In genomic region chr2:55923091-55923977, GRCh38 we compare ENCODE assay signal across 9 cellular contexts. TPM values are rescaled to one million over a fixed set of nuclear protein-coding genes. Genes with fewer than 3 reads are reported as not detected.
A peak's percentile ranks its signal among the peaks of the same experiment; 100 is the strongest.
DNase-seq lines count a peak whose midpoint lies in the region; ATAC-seq, FAIRE-seq and TF ChIP-seq lines count a peak whose summit lies in the region.
"Had no signal": no experiment of that assay in that cellular context is flagged by ENCODE, and none has a peak within 500 bp of the region (broad histone marks: within the 10 kb centered on the region; RNA-seq: fewer than 3 reads in every experiment).

Gene EFEMP1 (minus strand): TSS chr2:55923782. CDS start chr2:55922440, 1,342 bp downstream.

- H3K27ac ChIP-seq in HUES64 (ENCODE audit: low read depth, low read length), result no peak within 1 kb of the TSS

- CTCF ChIA-PET in activated CD4-positive, alpha-beta T cell treated with anti-CD3 and anti-CD28 coated beads for 36 hours (lab: Charles Lee), result interaction anchor here (0.5 to 0.7 kb wide), 3 partner anchors 17 to 72 kb away, joined by 3 to 4 read pairs (median 3); no protein-coding TSS in a partner anchor

- no peak for ATAC-seq in activated CD4-positive, alpha-beta T cell treated with anti-CD3 and anti-CD28 coated beads for 36 hours

- H3K36me3 Mint-ChIP-seq in activated CD4-positive, alpha-beta T cell treated with anti-CD3 and anti-CD28 coated beads for 36 hours (ENCODE audit: low read depth), result no peaks in the 10 kb centered on the region
- H3K36me3 Mint-ChIP-seq in activated naive CD8-positive, alpha-beta T cell treated with anti-CD3 and anti-CD28 coated beads for 36 hours, result no peaks in the 10 kb centered on the region

- peak within 1 kb of the TSS; percentile 65 for H3K4me3 ChIP-seq in HUES64 (ENCODE audit: low read length)

- H3K4me1 Mint-ChIP-seq in activated CD4-positive, alpha-beta T cell treated with anti-CD3 and anti-CD28 coated beads for 36 hours, result peaks cover 6% of the 10 kb centered on the region
- H3K4me1 Mint-ChIP-seq in activated naive CD8-positive, alpha-beta T cell treated with anti-CD3 and anti-CD28 coated beads for 36 hours, result peaks cover 3% of the 10 kb centered on the region

- under 1% methylated on average over 69 of the region's 69 CpGs for WGBS in HUES64

- peak within 1 kb of the TSS; percentile 43; the same call in 1 of the 2 replicates for H3K9ac ChIP-seq in HUES64 (ENCODE audit: low read depth, low read length)

- H3K27me3 Mint-ChIP-seq in activated CD4-positive, alpha-beta T cell treated with anti-CD3 and anti-CD28 coated beads for 36 hours, result peaks cover 42% of the 10 kb centered on the region
- H3K27me3 Mint-ChIP-seq in activated naive CD8-positive, alpha-beta T cell treated with anti-CD3 and anti-CD28 coated beads for 36 hours, result peaks cover 56% of the 10 kb centered on the region

- TF ChIP-seq CTCF in D721Med (IDR thresholded peaks at IDR 0.05; ENCODE audit: insufficient read depth, missing control alignments), result no peak

- peaks cover 15% of the 10 kb centered on the region for H3K4me1 ChIP-seq in HUES64 (ENCODE audit: insufficient read depth, low read length)

- intact Hi-C loops in activated CD4-positive, alpha-beta T cell treated with anti-CD3 and anti-CD28 coated beads for 36 hours (cut with DNase I, micrococcal nuclease), result no loop called here
- intact Hi-C loops in cardiac septum (cut with DNase I) (no loop called here), posterior cingulate gyrus (cut with DNase I) (no loop called here)

- no peak within 1 kb of the TSS for H3K4me3 Mint-ChIP-seq in activated CD4-positive, alpha-beta T cell treated with anti-CD3 and anti-CD28 coated beads for 36 hours
- peak within 1 kb of the TSS; percentile 1 for H3K4me3 Mint-ChIP-seq in activated naive CD8-positive, alpha-beta T cell treated with anti-CD3 and anti-CD28 coated beads for 36 hours

- POLR2A ChIA-PET in activated CD4-positive, alpha-beta T cell treated with anti-CD3 and anti-CD28 coated beads for 36 hours (lab: Charles Lee), result no interaction called here

- H3K27ac Mint-ChIP-seq in activated CD4-positive, alpha-beta T cell treated with anti-CD3 and anti-CD28 coated beads for 36 hours, result no peak within 1 kb of the TSS
- no peak within 1 kb of the TSS for H3K27ac Mint-ChIP-seq in activated naive CD8-positive, alpha-beta T cell treated with anti-CD3 and anti-CD28 coated beads for 36 hours

- H3K27me3 ChIP-seq in HUES64 (ENCODE audit: insufficient read depth, low read length), result peaks cover 48% of the 10 kb centered on the region

- H3K36me3 ChIP-seq in HUES64 (ENCODE audit: insufficient read depth, low read length), result no peaks in the 10 kb centered on the region

- H3K9me3 Mint-ChIP-seq in activated CD4-positive, alpha-beta T cell treated with anti-CD3 and anti-CD28 coated beads for 36 hours (ENCODE audit: low read depth), result no peaks in the 10 kb centered on the region
- no peaks in the 10 kb centered on the region for H3K9me3 Mint-ChIP-seq in activated naive CD8-positive, alpha-beta T cell treated with anti-CD3 and anti-CD28 coated beads for 36 hours

- H3K9me3 ChIP-seq in HUES64 (ENCODE audit: insufficient read depth, low read depth, low read length), result no peaks in the 10 kb centered on the region

- DNase-seq in activated CD4-positive, alpha-beta T cell treated with anti-CD3 and anti-CD28 coated beads for 36 hours, result peak; percentile 16
- DNase-seq in activated CD4-positive, alpha-beta T cell treated with anti-CD3 and anti-CD28 coated beads for 1 hour, result no peak
- DNase-seq in activated naive CD8-positive, alpha-beta T cell treated with anti-CD3 and anti-CD28 coated beads for 36 hours, result peak; percentile 2
- DNase-seq in cardiac septum (ENCODE audit: low spot score), result no peak
- peak in 9 of 10 donors; percentile 22 to 88 (median 53) for DNase-seq in posterior cingulate gyrus
- DNase-seq in D721Med (ENCODE audit: insufficient read length, low spot score), result no peak
- DNase-seq in activated CD4-positive, CD25-positive, alpha-beta regulatory T cell treated with anti-CD3 and anti-CD28 coated beads, Interleukin-2, amount 50 U/mL, for 72 hours, result no peak
- DNase-seq: DND-41 had no signal

- FAIRE-seq in D721Med (lab: Jason Lieb, UNC), result no peak

RNA-seq across cellular contexts. Expression of gene EFEMP1, which starts in this region (rescaled TPM):
- not detected for total RNA-seq in activated CD4-positive, alpha-beta T cell treated with anti-CD3 and anti-CD28 coated beads for 36 hours
- 11.3 TPM for polyA plus RNA-seq in HUES64 (2013, experiment 1 of 2)
- polyA plus RNA-seq in HUES64 (2013, experiment 2 of 2), result 13.6 TPM
- not detected for total RNA-seq in activated naive CD8-positive, alpha-beta T cell treated with anti-CD3 and anti-CD28 coated beads for 36 hours
- total RNA-seq in cardiac septum, result 48.5 TPM

Comparison
In these comparisons a context has a peak if more than half of its experiments do, and no peak if none do; other contexts are left out.
1. RNA of gene EFEMP1 (total RNA-seq): 48.5 TPM in cardiac septum (single experiment); not detected in activated CD4-positive, alpha-beta T cell treated with anti-CD3 and anti-CD28 coated beads for 36 hours and not detected in activated naive CD8-positive, alpha-beta T cell treated with anti-CD3 and anti-CD28 coated beads for 36 hours; every median in the first group is over 10 times any median in the second.
2. Peak in DNase-seq in activated CD4-positive, alpha-beta T cell treated with anti-CD3 and anti-CD28 coated beads for 36 hours; RNA of the gene not detected or under 1 TPM.
3. Peak in DNase-seq in activated naive CD8-positive, alpha-beta T cell treated with anti-CD3 and anti-CD28 coated beads for 36 hours; RNA of the gene not detected or under 1 TPM.
4. DNase-seq: peak in posterior cingulate gyrus (9 of 10); none in activated CD4-positive, alpha-beta T cell treated with anti-CD3 and anti-CD28 coated beads for 1 hour (single experiment), cardiac septum (single experiment), D721Med (single experiment) and activated CD4-positive, CD25-positive, alpha-beta regulatory T cell treated with anti-CD3 and anti-CD28 coated beads, Interleukin-2, amount 50 U/mL, for 72 hours (single experiment).